In genomic region chr2:216519154-216519762, GRCh38 we compare ENCODE assay signal across 8 cellular contexts. TPM values are rescaled to one million over a fixed set of nuclear protein-coding genes. Genes with fewer than 3 reads are reported as not detected.
A peak's percentile ranks its signal among the peaks of the same experiment; 100 is the strongest.
DNase-seq lines count a peak whose midpoint lies in the region; ATAC-seq and TF ChIP-seq lines count a peak whose summit lies in the region.

No MANE protein-coding gene starts in this region.

- H3K9me2 ChIP-seq in PC-3 (replicated peaks; ENCODE audit: low read length) = no peaks in the 10 kb centered on the region

- H3K4me1 ChIP-seq in Caco-2 (no peaks in the 10 kb centered on the region), PC-3 (ENCODE audit: insufficient read depth, low read length) (no peaks in the 10 kb centered on the region), adipocyte (ENCODE audit: control insufficient read depth, insufficient read depth, low read length) (peaks cover 10% of the 10 kb centered on the region), heart right ventricle (peaks cover 0 to 10% (median 5%) of the 10 kb centered on the region in 9 donors), psoas muscle (no peaks in the 10 kb centered on the region)

- H3K9ac ChIP-seq in PC-3 (ENCODE audit: low read length) = no peak overlapping the region
- H3K9ac ChIP-seq in adipocyte (ENCODE audit: low read length) = no peak overlapping the region

- H3K36me3 ChIP-seq in Caco-2 (ENCODE audit: control insufficient read depth, insufficient read depth, low read length) (no peaks in the 10 kb centered on the region), PC-3 (ENCODE audit: low read depth, low read length) (no peaks in the 10 kb centered on the region), adipocyte (ENCODE audit: control insufficient read depth, insufficient read depth, low read length, severe bottlenecking) (no peaks in the 10 kb centered on the region), heart right ventricle (no peaks in the 10 kb centered on the region), psoas muscle (ENCODE audit: insufficient read depth in 1 of 2, low read depth in 1 of 2) (no peaks in the 10 kb centered on the region)

- BruUV-seq in Caco-2 (replicated peaks; lab: Mats Ljungman, UMichigan) (no TSS peak), PC-3 (replicated peaks; lab: Mats Ljungman, UMichigan) (no TSS peak)

- H3K79me2 ChIP-seq in PC-3 (ENCODE audit: low read length) = no peaks in the 10 kb centered on the region

- no peaks in the 10 kb centered on the region for H3K36me3 Mint-ChIP-seq in Caco-2 (ENCODE audit: insufficient read depth, unreplicated experiment)

- H3K27me3 Mint-ChIP-seq in Caco-2 (ENCODE audit: insufficient read depth, unreplicated experiment) = no peaks in the 10 kb centered on the region

- CTCF ChIA-PET in Caco-2 (lab: Charles Lee) = interaction anchor here (0.6 to 4.9 kb wide), 12 partner anchors 13 to 1516 kb away, joined by 3 to 70 read pairs (median 3); no protein-coding TSS in a partner anchor
- CTCF ChIA-PET in PC-3 (lab: Charles Lee) = interaction anchor here (0.6 to 1.0 kb wide), 5 partner anchors 18 to 332 kb away, joined by 3 to 17 read pairs (median 3); no protein-coding TSS in a partner anchor

- no peaks in the 10 kb centered on the region for H3K27me3 ChIP-seq in Caco-2 (replicated peaks; ENCODE audit: control insufficient read depth, insufficient read depth, low read length)
- no peaks in the 10 kb centered on the region for H3K27me3 ChIP-seq in PC-3 (ENCODE audit: low read length)
- no peaks in the 10 kb centered on the region for H3K27me3 ChIP-seq in adipocyte (replicated peaks; ENCODE audit: control insufficient read depth, insufficient read depth, low read length)
- H3K27me3 ChIP-seq in heart right ventricle = no peaks in the 10 kb centered on the region
- no peaks in the 10 kb centered on the region for H3K27me3 ChIP-seq in psoas muscle (ENCODE audit: insufficient read depth in 3 of 3, low read length in 2 of 3)

- H3K4me3 ChIP-seq in Caco-2 (ENCODE audit: low read depth, low read length) = no peak overlapping the region
- H3K4me3 ChIP-seq in PC-3 (ENCODE audit: low read length) = no peak overlapping the region
- H3K4me3 ChIP-seq in adipocyte (ENCODE audit: low read length) = no peak overlapping the region
- H3K4me3 ChIP-seq in heart right ventricle = no peak overlapping the region
- H3K4me3 ChIP-seq in psoas muscle = no peak overlapping the region

- intact Hi-C loops in Caco-2 (cut with micrococcal nuclease; ENCODE audit: unreplicated experiment) (loop anchor here (1.0 kb wide), 1 partner anchor 147 kb away; no protein-coding TSS in a partner anchor), PC-3 (cut with micrococcal nuclease) (loop anchor here (1.0 to 5.0 kb wide), 3 partner anchors 58 to 1193 kb away; no protein-coding TSS in a partner anchor), heart right ventricle (cut with DNase I) (loop anchor here (1.0 to 10.0 kb wide), 8 partner anchors 146 to 1238 kb away; no protein-coding TSS in a partner anchor), psoas muscle (cut with DNase I) (loop anchor here (1.0 to 5.0 kb wide), 5 partner anchors 147 to 1238 kb away; no protein-coding TSS in a partner anchor)

- H2AFZ ChIP-seq in PC-3 (ENCODE audit: low read length) = no peak overlapping the region

- DNase-seq in Caco-2 (peak; percentile 68 to 73), PC-3 (peak; percentile 89), adipocyte (ENCODE audit: low read depth) (peak; percentile 95), heart right ventricle (peak in 1 of 2 donors; percentile 86), psoas muscle (no peak)

- H3K4me2 ChIP-seq in PC-3 (ENCODE audit: low read length) = no peak overlapping the region

- peak; percentile 80 for ATAC-seq in GM19395 (IDR thresholded peaks at IDR 0.05; ENCODE audit: unreplicated experiment)
- peak; percentile 84 for ATAC-seq in PC-3
- peak; percentile 63 to 89 (median 87) for ATAC-seq in heart right ventricle
- peak; percentile 87 to 95 (median 90) for ATAC-seq in psoas muscle
- ATAC-seq in HG03025 (IDR thresholded peaks at IDR 0.05; ENCODE audit: low FRiP score, unreplicated experiment) = no peak

- H3K9me3 ChIP-seq in Caco-2 (no peaks in the 10 kb centered on the region), PC-3 (ENCODE audit: low read length) (no peaks in the 10 kb centered on the region), adipocyte (ENCODE audit: control insufficient read depth, low read length) (no peaks in the 10 kb centered on the region), heart right ventricle (peaks cover 0 to 3% (median 0%) of the 10 kb centered on the region in 11 donors), psoas muscle (no peaks in the 10 kb centered on the region)

- H3K27ac ChIP-seq in PC-3 (ENCODE audit: low read length) (no peak overlapping the region), heart right ventricle (no peak overlapping the region), psoas muscle (no peak overlapping the region)

- peak; percentile 71 to 72 for TF ChIP-seq CTCF in Caco-2 (IDR thresholded peaks at IDR 0.05; ENCODE audit: insufficient read depth in 1 of 2, low read depth in 1 of 2, low read length in 1 of 2, severe bottlenecking in 1 of 2, unreplicated experiment in 1 of 2)
- peak; percentile 67 for TF ChIP-seq CTCF in LNCAP (IDR thresholded peaks at IDR 0.05)
- TF ChIP-seq CTCF in PC-3 (conservative IDR thresholded peaks at IDR 0.05; ENCODE audit: low read depth, low read length) = peak; percentile 91
- TF ChIP-seq CTCF in heart right ventricle (IDR thresholded peaks at IDR 0.05) = peak; percentile 69 to 91 (median 81)
- TF ChIP-seq CTCF in psoas muscle (IDR thresholded peaks at IDR 0.05) = peak; percentile 82

- H3K27ac Mint-ChIP-seq in Caco-2 (ENCODE audit: unreplicated experiment) = no peak overlapping the region

- 59 to 63% methylated on average over 3 of the region's 3 CpGs for WGBS in heart right ventricle, 2 donors
- WGBS in psoas muscle, 3 donors = 60 to 63% (median 61%) methylated on average over 3 of the region's 3 CpGs

- no peaks in the 10 kb centered on the region for H3K4me1 Mint-ChIP-seq in Caco-2 (ENCODE audit: low read depth, unreplicated experiment)

- no peak overlapping the region for H3K4me3 Mint-ChIP-seq in Caco-2 (ENCODE audit: unreplicated experiment)

- POLR2A ChIA-PET in Caco-2 (lab: Charles Lee) = no interaction called here
- POLR2A ChIA-PET in PC-3 (lab: Charles Lee; ENCODE audit: unreplicated experiment) = no interaction called here

- H3F3A ChIP-seq in PC-3 (ENCODE audit: low read length, unreplicated experiment) = no peaks in the 10 kb centered on the region

- H4K20me1 ChIP-seq in PC-3 (ENCODE audit: low read length) = no peaks in the 10 kb centered on the region

- no peaks in the 10 kb centered on the region for H3K9me3 Mint-ChIP-seq in Caco-2 (ENCODE audit: unreplicated experiment)

RNA-seq across cellular contexts. Expression of gene RPL37A, which starts 20.6 kb away (rescaled TPM):
- total RNA-seq in Caco-2 (2022) (2,873 and 2,887 TPM in 2 replicates), PC-3 (2014; rRNA removed) (1,848 and 2,472 TPM in 2 replicates), heart right ventricle (1,000 to 10,000 TPM; 1,773 to 2,212 (median 2,050) TPM), psoas muscle (1,000 to 10,000 TPM; 2,701 to 3,343 (median 3,007) TPM)
- polyA plus RNA-seq in heart right ventricle (1,000 to 10,000 TPM; 2,109 to 6,100 TPM), psoas muscle (1,000 to 10,000 TPM; 4,667 to 6,936 (median 5,431) TPM)

Comparison
In these comparisons a context has a peak if more than half of its experiments do, and no peak if none do; other contexts are left out.
1. DNase-seq: peak in Caco-2 (2 of 2), PC-3 (single experiment) and adipocyte (single experiment); none in psoas muscle (0 of 2).
2. Peak in every context shown above with its lines, with median percentiles within 50 percentile points of each other: CTCF ChIP-seq.